ENCODE assay signal across 8 cellular contexts in genomic region chr10:80046629-80047441, GRCh38. TPM values are rescaled to one million over a fixed set of nuclear protein-coding genes. Genes with fewer than 3 reads are reported as not detected.
DNase-seq lines count a peak whose midpoint lies in the region; ATAC-seq, FAIRE-seq and TF ChIP-seq lines count a peak whose summit lies in the region.

No MANE protein-coding gene starts in this region.

- no peaks in the 10 kb centered on the region for H3K36me3 ChIP-seq in body of pancreas (replicated peaks in 1 of 2; ENCODE audit: insufficient read depth in 1 of 2, low read depth in 2 of 2)

- H3K4me1 ChIP-seq in body of pancreas: no peaks in the 10 kb centered on the region

- TF ChIP-seq CTCF in GM10248 (IDR thresholded peaks at IDR 0.05; ENCODE audit: control extremely low read depth, extremely low read depth, low read depth, missing control alignments) (peak; percentile 94), body of pancreas (IDR thresholded peaks at IDR 0.05) (peak; percentile 74 to 99 (median 82))

- 30 to 31% methylated on average over 10 of the region's 10 CpGs for WGBS in body of pancreas, 2 donors

- CTCF ChIA-PET in GM10248 (lab: Yijun Ruan, JAX): interaction anchor here (0.8 to 4.0 kb wide), 16 partner anchors 8 to 509 kb away, joined by 3 to 27 read pairs (median 4); no protein-coding TSS in a partner anchor

- POLR2A ChIA-PET in GM10248 (lab: Yijun Ruan, JAX): no interaction called here

- TF ChIP-seq POLR2A in H54 (IDR thresholded peaks at IDR 0.05; ENCODE audit: low read depth, low read length): no peak
- TF ChIP-seq POLR2A in body of pancreas (IDR thresholded peaks at IDR 0.05): no peak

- ATAC-seq in body of pancreas: peak; percentile 87
- no peak for ATAC-seq in HG03196 (IDR thresholded peaks at IDR 0.05; ENCODE audit: unreplicated experiment)

- no peak overlapping the region for H3K27ac ChIP-seq in body of pancreas

- DNase-seq in GM10248 (ENCODE audit: extremely low spot score) (peak; percentile 75), H54 (ENCODE audit: insufficient read length, low spot score) (peak; percentile 65), MV-4-11 (lab: John Stamatoyannopoulos, UW) (peak; percentile 59), UCSD-AML1 (lab: John Stamatoyannopoulos, UW; ENCODE audit: unreplicated experiment) (peak; percentile 70), body of pancreas (peak; percentile 79 to 88 (median 81)), iPS-NIHi7 (ENCODE audit: extremely low spot score) (peak; percentile 89)
- DNase-seq in stimulated activated CD4-positive, alpha-beta T cell treated with anti-CD3 and anti-CD28 coated beads, Interleukin-12 subunit alpha, Interleukin-12 subunit beta, amount 100 ng/mL, for 48 hours (ENCODE audit: low read depth in 2 of 3, low spot score in 1 of 3): peak; percentile 52 to 73 (median 67)

- H3K27me3 ChIP-seq in body of pancreas: no peaks in the 10 kb centered on the region

- no peaks in the 10 kb centered on the region for H3K9me3 ChIP-seq in body of pancreas

- H3K4me3 ChIP-seq in body of pancreas: no peak overlapping the region

- FAIRE-seq in H54 (lab: Jason Lieb, UNC): no peak

- intact Hi-C loops in body of pancreas (cut with DNase I): loop anchor here (10.0 kb wide), 1 partner anchor 112 kb away; no protein-coding TSS in a partner anchor

RNA-seq across cellular contexts. Expression of gene TMEM254, which starts 31.6 kb away (rescaled TPM):
- total RNA-seq in body of pancreas: 1 to 10 TPM; 8.6 to 9.9 TPM
